In genomic region chr2:205496370-205496769, GRCh38 we compare ENCODE assay signal across 1 cellular context.
TF ChIP-seq lines count a peak whose summit lies in the region.

No MANE protein-coding gene starts in this region.

TF ChIP-seq in GM23338, 12 proteins besides CTCF, POLR2A, EP300 and RAD21 (continued from another document):
- no peak for TF ChIP-seq ZNF462 (CRISPR knock-in tag; IDR thresholded peaks at IDR 0.05)
- TF ChIP-seq ZNF331 (CRISPR knock-in tag; IDR thresholded peaks at IDR 0.05; ENCODE audit: low read depth), result no peak
- TF ChIP-seq EZH2phosphoT487 (IDR thresholded peaks at IDR 0.05; ENCODE audit: unreplicated experiment), result no peak
- no peak for TF ChIP-seq STAT1 (IDR thresholded peaks at IDR 0.05; ENCODE audit: unreplicated experiment)
- TF ChIP-seq NANOG (IDR thresholded peaks at IDR 0.05; ENCODE audit: borderline replicate concordance), result no peak
- no peak for TF ChIP-seq REST (IDR thresholded peaks at IDR 0.05; ENCODE audit: unreplicated experiment)
- no peak for TF ChIP-seq ETS1 (IDR thresholded peaks at IDR 0.05)
- TF ChIP-seq EZH2 (IDR thresholded peaks at IDR 0.05; ENCODE audit: low read depth, unreplicated experiment), result no peak
